Comparison of ENCODE assay signal across 31 cellular contexts in the genomic region with DNA sequence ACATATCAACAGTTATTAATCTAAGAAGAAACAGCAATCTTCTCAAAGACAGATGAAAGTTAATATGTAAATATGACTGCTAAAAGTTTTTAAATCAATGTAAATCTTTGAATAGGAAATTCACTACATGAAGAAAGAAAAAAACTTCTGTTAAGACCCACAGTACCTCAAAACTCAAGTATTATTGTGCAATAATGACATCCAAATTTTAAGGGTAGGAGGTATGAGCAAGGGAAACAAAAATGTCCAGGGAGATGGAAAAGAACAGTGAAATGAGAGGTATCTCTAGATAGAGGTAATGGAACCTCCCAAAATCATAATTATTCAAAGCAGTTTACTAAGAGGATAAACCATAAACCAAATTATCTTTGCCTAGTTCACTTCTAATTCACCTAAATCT.
"Had no signal": no experiment of that assay in that cellular context is flagged by ENCODE, and none has a peak within 500 bp of the region (broad histone marks: within the 10 kb centered on the region; RNA-seq: fewer than 3 reads in every experiment).

No MANE protein-coding gene starts in this region.

- H3K9me3 Mint-ChIP-seq: immature natural killer cell; mesothelial cell of epicardium; naive B cell; nephron progenitor cell; neural progenitor cell; stimulated activated naive CD8-positive, alpha-beta T cell treated with anti-CD3 and anti-CD28 coated beads, Interleukin-15, amount 100 ng/mL, for 72 hours; type B pancreatic cell had no signal

- H3K36me3 ChIP-seq: neutrophil, ovary, prostate gland, uterus had no signal

- H3K4me1 ChIP-seq: prostate gland, sigmoid colon, uterus had no signal

- FAIRE-seq: islet of Langerhans, kidney, small intestine had no signal

- H3K9me3 ChIP-seq: left ventricle myocardium inferior, neutrophil, ovary, prostate gland, sigmoid colon, tibial nerve, uterus had no signal

- H3K4me2 ChIP-seq: neural progenitor cell had no signal

- H3K9ac ChIP-seq: neural progenitor cell had no signal

- DNase-seq: hypothalamus; immature natural killer cell; kidney; left colon; left ventricle myocardium inferior; naive B cell; natural killer cell; nephron progenitor cell; ovary; posterior cingulate gyrus; retina; right cardiac atrium; sigmoid colon; small intestine; stimulated activated CD4-positive, alpha-beta T cell treated with anti-CD3 and anti-CD28 coated beads, Interleukin-1b, Interleukin-23, amount 100 ng/mL, for 48 hours; stimulated activated CD4-positive, alpha-beta T cell treated with anti-CD3 and anti-CD28 coated beads, Interleukin-2, amount 100 ng/mL, for 48 hours; stimulated activated CD4-positive, alpha-beta T cell treated with anti-CD3 and anti-CD28 coated beads, Interleukin-4, amount 100 ng/mL, for 4 hours; stimulated activated CD8-positive, alpha-beta memory T cell treated with anti-CD3 and anti-CD28 coated beads, Interleukin-4, amount 100 ng/mL, for 48 hours; stimulated activated naive CD4-positive, alpha-beta T cell treated with Interleukin-2 at 50 U/mL for 16 hours; stimulated activated naive CD8-positive, alpha-beta T cell treated with anti-CD3 and anti-CD28 coated beads, Interleukin-15, amount 100 ng/mL, for 72 hours; substantia nigra; uterus had no signal

- H3K36me3 Mint-ChIP-seq: immature natural killer cell; naive B cell; natural killer cell; stimulated activated memory B cell treated with anti-CD40 and anti-IgM and Interleukin-4, amounts not matched to agents 10 μg/mL and 1 μg/mL and 100 μg/mL, for 72 hours had no signal

- ATAC-seq: left colon; natural killer cell; right cardiac atrium; stimulated activated memory B cell treated with anti-CD40 and anti-IgM and Interleukin-4, amounts not matched to agents 10 μg/mL and 1 μg/mL and 100 μg/mL, for 72 hours; stimulated activated naive CD8-positive, alpha-beta T cell treated with anti-CD3 and anti-CD28 coated beads, Interleukin-15, amount 100 ng/mL, for 72 hours had no signal

- H3K27ac Mint-ChIP-seq: mesothelial cell of epicardium; naive B cell; natural killer cell; nephron progenitor cell; neural progenitor cell; stimulated activated memory B cell treated with anti-CD40 and anti-IgM and Interleukin-4, amounts not matched to agents 10 μg/mL and 1 μg/mL and 100 μg/mL, for 72 hours; stimulated activated naive CD8-positive, alpha-beta T cell treated with anti-CD3 and anti-CD28 coated beads, Interleukin-15, amount 100 ng/mL, for 72 hours; type B pancreatic cell had no signal

- H2AFZ ChIP-seq: neural progenitor cell had no signal

- H3K27ac ChIP-seq: left ventricle myocardium inferior, neural progenitor cell, neutrophil, ovary, prostate gland, sigmoid colon, tibial nerve, uterus had no signal

- H3K27me3 Mint-ChIP-seq: naive B cell; stimulated activated memory B cell treated with anti-CD40 and anti-IgM and Interleukin-4, amounts not matched to agents 10 μg/mL and 1 μg/mL and 100 μg/mL, for 72 hours; stimulated activated naive CD8-positive, alpha-beta T cell treated with anti-CD3 and anti-CD28 coated beads, Interleukin-15, amount 100 ng/mL, for 72 hours; type B pancreatic cell had no signal

- H3K27me3 ChIP-seq: neural progenitor cell, neutrophil, ovary, sigmoid colon, tibial nerve, uterus had no signal

- H3K4me3 ChIP-seq: left ventricle myocardium inferior, lung, neural progenitor cell, ovary, prostate gland, sigmoid colon, tibial nerve, uterus had no signal

- H3K4me3 Mint-ChIP-seq: immature natural killer cell; mesothelial cell of epicardium; naive B cell; natural killer cell; nephron progenitor cell; neural progenitor cell; stimulated activated memory B cell treated with anti-CD40 and anti-IgM and Interleukin-4, amounts not matched to agents 10 μg/mL and 1 μg/mL and 100 μg/mL, for 72 hours; stimulated activated naive CD8-positive, alpha-beta T cell treated with anti-CD3 and anti-CD28 coated beads, Interleukin-15, amount 100 ng/mL, for 72 hours; type B pancreatic cell had no signal
